ENCODE assay signal across 26 cellular contexts in genomic region chr10:3277566-3277965, GRCh38.
DNase-seq lines count a peak whose midpoint lies in the region; ATAC-seq, FAIRE-seq and TF ChIP-seq lines count a peak whose summit lies in the region.
"Had no signal": no experiment of that assay in that cellular context is flagged by ENCODE, and none has a peak within 500 bp of the region (broad histone marks: within the 10 kb centered on the region; RNA-seq: fewer than 3 reads in every experiment).

No MANE protein-coding gene starts in this region.

- H3K4me1 ChIP-seq in GM23338 (ENCODE audit: insufficient read depth) (peaks cover 15% of the 10 kb centered on the region; the same call in 1 of the 2 replicates), H1 (replicated peaks in 1 of 4; ENCODE audit: control insufficient read depth in 3 of 4, insufficient read depth in 4 of 4, low read length in 3 of 4) (peaks cover 5 to 12% (median 7%) of the 10 kb centered on the region in 4 experiments), neural progenitor cell (peaks cover 4% of the 10 kb centered on the region)
- H3K4me1 ChIP-seq: A549, BE2C had no signal

- H3K4me3 Mint-ChIP-seq in GM23338 (no peak overlapping the region), neural progenitor cell (no peak overlapping the region)
- no peak overlapping the region for H3K4me3 Mint-ChIP-seq in activated CD4-positive, alpha-beta T cell treated with anti-CD3 and anti-CD28 coated beads, Interleukin-2, amount 10 ng/mL, durations not matched to agents 24 days and 14 days
- H3K4me3 Mint-ChIP-seq: CD14-positive monocyte; CD4-positive, alpha-beta T cell; CD8-positive, alpha-beta memory T cell had no signal

- H3K9me2 ChIP-seq in GM23338 (ENCODE audit: insufficient read depth) = 0 out of 2 replicates have a peak, but pooled peaks cover 5% of the 10 kb centered on the region

- CTCF ChIA-PET in H1 (lab: Charles Lee; ENCODE audit: partially characterized antibody) = interaction anchor here (1.4 kb wide), 1 partner anchor 155 kb away, joined by 3 read pairs; no protein-coding TSS in a partner anchor

- H3K4me1 Mint-ChIP-seq in GM23338 = peaks cover 23% of the 10 kb centered on the region
- H3K4me1 Mint-ChIP-seq in neural progenitor cell = peaks cover 17% of the 10 kb centered on the region
- no peaks in the 10 kb centered on the region for H3K4me1 Mint-ChIP-seq in activated CD4-positive, alpha-beta T cell treated with anti-CD3 and anti-CD28 coated beads, Interleukin-2, amount 10 ng/mL, durations not matched to agents 24 days and 14 days
- H3K4me1 Mint-ChIP-seq: CD14-positive monocyte; CD8-positive, alpha-beta memory T cell had no signal

- H3K27me3 Mint-ChIP-seq in GM23338 (ENCODE audit: insufficient read depth, low read depth, poor library complexity) (peaks cover 16% of the 10 kb centered on the region), neural progenitor cell (ENCODE audit: insufficient read depth, low read depth) (peaks cover 7% of the 10 kb centered on the region)
- H3K27me3 Mint-ChIP-seq in activated CD4-positive, alpha-beta T cell treated with anti-CD3 and anti-CD28 coated beads, Interleukin-2, amount 10 ng/mL, durations not matched to agents 24 days and 14 days = peaks cover 33% of the 10 kb centered on the region

- no peaks in the 10 kb centered on the region for H3K36me3 Mint-ChIP-seq in GM23338 (ENCODE audit: low read depth)
- H3K36me3 Mint-ChIP-seq in neural progenitor cell = no peaks in the 10 kb centered on the region
- no peaks in the 10 kb centered on the region for H3K36me3 Mint-ChIP-seq in activated CD4-positive, alpha-beta T cell treated with anti-CD3 and anti-CD28 coated beads, Interleukin-2, amount 10 ng/mL, durations not matched to agents 24 days and 14 days (ENCODE audit: low read depth)
- H3K36me3 Mint-ChIP-seq: CD14-positive monocyte; CD8-positive, alpha-beta memory T cell had no signal

- no peak for ATAC-seq in GM23338
- no peak for ATAC-seq in HG02798 (IDR thresholded peaks at IDR 0.05; ENCODE audit: poor library complexity, unreplicated experiment)
- ATAC-seq: A549, GM12878 had no signal

- H3K14ac ChIP-seq in H1 (ENCODE audit: insufficient read length) = no peak overlapping the region

- no peaks in the 10 kb centered on the region for H3K36me3 ChIP-seq in GM23338 (ENCODE audit: insufficient read depth)
- H3K36me3 ChIP-seq in H1 (ENCODE audit: control insufficient read depth in 2 of 4, insufficient read depth in 4 of 4, low read length in 3 of 4) = no peaks in the 10 kb centered on the region
- H3K36me3 ChIP-seq in neural progenitor cell = no peaks in the 10 kb centered on the region
- H3K36me3 ChIP-seq: BE2C; BLaER1 treated with 17β-estradiol and CSF1 and Interleukin-3, amounts not matched to agents 10 nM and 100 nM had no signal

- no peak for TF ChIP-seq RAD21 in H1 (IDR thresholded peaks at IDR 0.05 in 1 of 2, conservative IDR thresholded peaks at IDR 0.05 in 1 of 2; ENCODE audit: low read depth in 2 of 2, low read length in 2 of 2)

- no peaks in the 10 kb centered on the region; the same call in 1 of the 2 replicates for H3K79me1 ChIP-seq in H1 (ENCODE audit: low read depth, low read length)

- H3K56ac ChIP-seq in H1 (replicated peaks; ENCODE audit: insufficient read length, low read depth, low read length) = no peak overlapping the region

- no peaks in the 10 kb centered on the region for H3K23me2 ChIP-seq in H1 (ENCODE audit: low read depth, low read length)

- H3F3A ChIP-seq in GM23338 (replicated peaks; ENCODE audit: low read depth) (no peaks in the 10 kb centered on the region), neural progenitor cell (ENCODE audit: low read depth) (no peaks in the 10 kb centered on the region)

- H2AK5ac ChIP-seq in H1 (ENCODE audit: low read depth, low read length) = no peak overlapping the region

- no peaks in the 10 kb centered on the region for H3K9me3 ChIP-seq in H1 (ENCODE audit: insufficient read depth in 2 of 2, low read depth in 1 of 2, low read length in 1 of 2)
- H3K9me3 ChIP-seq in neural progenitor cell (ENCODE audit: low read depth) = no peaks in the 10 kb centered on the region
- H3K9me3 ChIP-seq: A549, BE2C had no signal

- H3K79me2 ChIP-seq in GM23338 (replicated peaks; ENCODE audit: insufficient read depth) (no peaks in the 10 kb centered on the region), H1 (ENCODE audit: control insufficient read depth in 1 of 2, insufficient read depth in 2 of 2, low read length in 2 of 2) (no peaks in the 10 kb centered on the region), neural progenitor cell (ENCODE audit: low read depth) (no peaks in the 10 kb centered on the region)

- H3K9me3 Mint-ChIP-seq in GM23338 (peaks cover 8% of the 10 kb centered on the region), neural progenitor cell (peaks cover 29% of the 10 kb centered on the region)
- H3K9me3 Mint-ChIP-seq in activated CD4-positive, alpha-beta T cell treated with anti-CD3 and anti-CD28 coated beads, Interleukin-2, amount 10 ng/mL, durations not matched to agents 24 days and 14 days = no peaks in the 10 kb centered on the region
- H3K9me3 Mint-ChIP-seq: CD4-positive, alpha-beta T cell; CD8-positive, alpha-beta memory T cell had no signal

- no peak overlapping the region for H2BK12ac ChIP-seq in H1 (ENCODE audit: low read depth, low read length)

- no peaks in the 10 kb centered on the region for H4K20me1 ChIP-seq in GM23338 (replicated peaks; ENCODE audit: insufficient read depth)
- no peaks in the 10 kb centered on the region for H4K20me1 ChIP-seq in H1 (replicated peaks in 1 of 2; ENCODE audit: control insufficient read depth in 1 of 2, insufficient read depth in 2 of 2, low read length in 2 of 2)
- H4K20me1 ChIP-seq in neural progenitor cell (ENCODE audit: low read depth) = no peaks in the 10 kb centered on the region
- H4K20me1 ChIP-seq: BLaER1 treated with 17β-estradiol and CSF1 and Interleukin-3, amounts not matched to agents 10 nM and 100 nM had no signal

- no peak overlapping the region for H2BK20ac ChIP-seq in H1 (ENCODE audit: low read length)

- no peak overlapping the region for H3K9ac ChIP-seq in H1 (replicated peaks in 1 of 4; ENCODE audit: extremely low read depth in 1 of 4, low read depth in 3 of 4, low read length in 3 of 4)
- no peak overlapping the region for H3K9ac ChIP-seq in neural progenitor cell
- H3K9ac ChIP-seq: BLaER1 treated with 17β-estradiol and CSF1 and Interleukin-3, amounts not matched to agents 10 nM and 100 nM had no signal

- TF ChIP-seq CTCF in GM23338 (conservative IDR thresholded peaks at IDR 0.05; ENCODE audit: low read depth in 2 of 2) = no peak
- no peak for TF ChIP-seq CTCF in H1 (IDR thresholded peaks at IDR 0.05; ENCODE audit: control extremely low read depth in 1 of 3, insufficient read depth in 1 of 3, low read depth in 1 of 3, low read length in 3 of 3)
- TF ChIP-seq CTCF in neural progenitor cell (IDR thresholded peaks at IDR 0.05) = no peak

- H2AFZ ChIP-seq in GM23338 = peak overlapping the region; percentile 23; the same call in 1 of the 2 replicates
- peak overlapping the region; percentile 13; the same call in 1 of the 2 replicates for H2AFZ ChIP-seq in H1 (ENCODE audit: low read length)
- H2AFZ ChIP-seq in neural progenitor cell (replicated peaks) = peak overlapping the region; percentile 28

- H3K4me3 ChIP-seq in GM23338 (no peak overlapping the region), H1 (ENCODE audit: extremely low read depth in 1 of 4, insufficient read depth in 2 of 4, low read depth in 3 of 4, low read length in 4 of 4) (no peak overlapping the region), neural progenitor cell (no peak overlapping the region)
- H3K4me3 ChIP-seq: A549; BLaER1 treated with 17β-estradiol and CSF1 and Interleukin-3, amounts not matched to agents 10 nM and 100 nM; GM12878 had no signal

- no peak overlapping the region for H2BK120ac ChIP-seq in H1 (replicated peaks; ENCODE audit: low read depth, low read length)

- no peak overlapping the region for H2BK5ac ChIP-seq in H1 (ENCODE audit: low read depth, low read length)

- H4K91ac ChIP-seq in H1 (replicated peaks; ENCODE audit: insufficient read length, low read length) = no peak overlapping the region

- no peak overlapping the region for H2BK15ac ChIP-seq in H1 (ENCODE audit: low read length)

- POLR2A ChIA-PET in H1 (lab: Charles Lee; ENCODE audit: partially characterized antibody) = no interaction called here

- H3K27ac Mint-ChIP-seq in GM23338 = no peak overlapping the region
- no peak overlapping the region for H3K27ac Mint-ChIP-seq in neural progenitor cell
- H3K27ac Mint-ChIP-seq in activated CD4-positive, alpha-beta T cell treated with anti-CD3 and anti-CD28 coated beads, Interleukin-2, amount 10 ng/mL, durations not matched to agents 24 days and 14 days = no peak overlapping the region
- H3K27ac Mint-ChIP-seq: CD14-positive monocyte; CD4-positive, alpha-beta T cell; CD8-positive, alpha-beta memory T cell had no signal

- no peak overlapping the region for H3K4ac ChIP-seq in H1 (replicated peaks; ENCODE audit: insufficient read length, low read depth, low read length)

- WGBS in H1 (ENCODE audit: extremely low coverage in 1 of 2, insufficient coverage in 1 of 2, insufficient read length in 1 of 2, insufficient replicate concordance in 2 of 2, low coverage in 1 of 2, low lambda C conversion rate in 2 of 2, missing lambda C conversion rate in 1 of 2), 2 experiments = 78% methylated on average over 4 of the region's 4 CpGs; no CpG with 5 or more reads in 1 of the 2 experiments

- no peak overlapping the region for H3K27ac ChIP-seq in GM23338 (ENCODE audit: low read depth)
- no peak overlapping the region for H3K27ac ChIP-seq in H1 (ENCODE audit: low read depth, low read length)
- H3K27ac ChIP-seq in neural progenitor cell = no peak overlapping the region
- H3K27ac ChIP-seq: A549; BLaER1 treated with 17β-estradiol and CSF1 and Interleukin-3, amounts not matched to agents 10 nM and 100 nM had no signal

- H3K23ac ChIP-seq in H1 (ENCODE audit: insufficient read length) = no peak overlapping the region

- no peak overlapping the region for H4K8ac ChIP-seq in H1 (ENCODE audit: extremely low read depth, insufficient read depth, low read length)

- H3K18ac ChIP-seq in H1 (ENCODE audit: extremely low read depth, low read length) = no peak overlapping the region

- intact Hi-C loops in activated CD4-positive, alpha-beta T cell treated with anti-CD3 and anti-CD28 coated beads, Interleukin-2, amount 10 ng/mL, durations not matched to agents 24 days and 14 days (cut with micrococcal nuclease) = no loop called here

- no peak for TF ChIP-seq POLR2A in H1 (IDR thresholded peaks at IDR 0.05; ENCODE audit: control extremely low read depth in 1 of 2, low read depth in 2 of 2, low read length in 2 of 2)

- H3K27me3 ChIP-seq in GM23338 (ENCODE audit: insufficient read depth) = no peaks in the 10 kb centered on the region
- H3K27me3 ChIP-seq in H1 (replicated peaks in 1 of 4; ENCODE audit: control insufficient read depth in 3 of 4, extremely low read depth in 1 of 4, insufficient read depth in 3 of 4, low read length in 3 of 4) = no peaks in the 10 kb centered on the region
- H3K27me3 ChIP-seq in neural progenitor cell = no peaks in the 10 kb centered on the region
- H3K27me3 ChIP-seq: BE2C; BLaER1 treated with 17β-estradiol and CSF1 and Interleukin-3, amounts not matched to agents 10 nM and 100 nM had no signal

- H3K4me2 ChIP-seq in GM23338 (no peak overlapping the region), H1 (ENCODE audit: insufficient read depth in 1 of 2, low read depth in 2 of 2, low read length in 2 of 2) (no peak overlapping the region), neural progenitor cell (no peak overlapping the region)
- H3K4me2 ChIP-seq: A549 had no signal

- TF ChIP-seq EP300 in H1 (IDR thresholded peaks at IDR 0.05; ENCODE audit: borderline replicate concordance in 1 of 2, low read depth in 2 of 2, low read length in 2 of 2) = no peak

- no peak overlapping the region for H4K5ac ChIP-seq in H1 (ENCODE audit: insufficient read length, low read depth, low read length)

- FAIRE-seq in H1 (lab: Jason Lieb, UNC) = no peak
- FAIRE-seq: A549, D721Med, GM12878, GM19239 had no signal

- DNase-seq in GM23338 (ENCODE audit: low spot score) (no peak), H1 (ENCODE audit: low read depth in 1 of 2, low spot score in 2 of 2) (no peak), left kidney (ENCODE audit: low read depth, low spot score) (peak; percentile 33), neural progenitor cell (ENCODE audit: low spot score) (no peak), NCI-H1092 (lab: John Stamatoyannopoulos, UW) (no peak)
- no peak for DNase-seq in activated CD4-positive, alpha-beta T cell treated with anti-CD3 and anti-CD28 coated beads, Interleukin-2, amount 10 ng/mL, durations not matched to agents 24 days and 14 days
- DNase-seq: 8988T; ACHN; AML-193; BE2C; CD4-positive, alpha-beta T cell; CD8-positive, alpha-beta memory T cell; DMS 273 treated with DMSO at 0.1 percent for 48 hours; DMS79; EL; GDM1; GOT3; H7; HCEC 1CT had no signal
